Comparison of ENCODE assay signal across 8 cellular contexts in the genomic region with DNA sequence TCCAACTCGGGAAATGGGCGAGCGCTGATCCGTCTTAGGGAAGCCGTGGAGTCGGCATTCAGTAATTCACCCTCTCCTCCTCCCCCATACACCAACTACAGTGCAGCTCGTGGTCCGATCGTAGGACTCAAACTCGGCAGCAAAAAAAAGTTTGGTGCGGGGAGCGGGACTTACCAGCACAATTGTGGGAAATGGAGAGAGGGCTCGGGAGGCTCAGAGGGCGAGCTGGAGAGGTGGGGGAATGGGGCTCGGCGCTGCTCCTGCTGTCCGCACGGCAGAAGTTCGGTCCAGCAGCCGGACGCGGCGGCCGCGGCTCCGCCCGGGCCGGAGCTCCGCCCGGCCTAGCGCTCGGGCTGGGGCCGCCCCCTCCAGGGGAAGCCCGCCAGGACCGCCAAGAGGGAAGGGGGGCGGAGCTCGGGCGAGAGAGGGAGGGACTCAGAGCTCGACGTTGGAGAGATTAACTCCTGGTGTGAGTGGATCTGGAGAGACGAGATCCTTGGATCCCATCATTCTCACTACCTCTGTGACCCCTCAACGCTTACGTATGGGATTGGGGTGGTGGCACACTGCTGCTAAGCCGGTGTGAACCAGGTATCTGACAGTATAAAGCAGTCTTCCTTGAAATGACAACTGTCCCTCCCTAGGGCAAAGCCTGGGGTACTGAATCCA. TPM values are rescaled to one million over a fixed set of nuclear protein-coding genes. Genes with fewer than 3 reads are reported as not detected.
DNase-seq lines count a peak whose midpoint lies in the region; ATAC-seq, FAIRE-seq and TF ChIP-seq lines count a peak whose summit lies in the region.

No MANE protein-coding gene starts in this region.

- H3K36me3 ChIP-seq in ACC112 (ENCODE audit: insufficient read depth, low read length), result peaks cover 12% of the 10 kb centered on the region; the same call in 1 of the 2 replicates
- peaks cover 17% of the 10 kb centered on the region for H3K36me3 ChIP-seq in bronchial epithelial cell (ENCODE audit: control insufficient read depth, insufficient read depth, low read length)

- H3K27ac ChIP-seq in ACC112 (ENCODE audit: low read depth, low read length), result peak overlapping the region; percentile 53

- FAIRE-seq in bronchial epithelial cell (lab: Jason Lieb, UNC), result no peak

- H2AFZ ChIP-seq in ACC112 (ENCODE audit: low read length, unreplicated experiment), result peak overlapping the region; percentile 95

- peaks cover 23% of the 10 kb centered on the region for H3K79me2 ChIP-seq in ACC112 (ENCODE audit: control insufficient read depth, insufficient read depth, low read length, unreplicated experiment)

- DNase-seq in NCI-H2196 (lab: John Stamatoyannopoulos, UW; ENCODE audit: unreplicated experiment), result peak; percentile 91
- peak; percentile 77 for DNase-seq in bronchial epithelial cell (ENCODE audit: low read depth)
- peak; percentile 90 for DNase-seq in iris pigment epithelial cell (ENCODE audit: low read depth)
- peak; percentile 52 to 80 for DNase-seq in stimulated activated CD4-positive, alpha-beta T cell treated with anti-CD3 and anti-CD28 coated beads, Interleukin-12 subunit alpha, Interleukin-12 subunit beta, amount 100 ng/mL, for 24 hours (ENCODE audit: low read depth in 2 of 2)

- TF ChIP-seq CTCF in WI38 (IDR thresholded peaks at IDR 0.05; ENCODE audit: low read depth, low read length) (no peak), bronchial epithelial cell (IDR thresholded peaks at IDR 0.05; ENCODE audit: insufficient read depth, low read length, severe bottlenecking) (no peak)

- H3K27me3 ChIP-seq in ACC112 (ENCODE audit: insufficient read depth, low read length), result no peaks in the 10 kb centered on the region
- no peaks in the 10 kb centered on the region for H3K27me3 ChIP-seq in bronchial epithelial cell (ENCODE audit: control insufficient read depth, insufficient read depth, low read length)

- peaks cover 14% of the 10 kb centered on the region for H3K4me1 ChIP-seq in ACC112 (ENCODE audit: control insufficient read depth, insufficient read depth, low read length, unreplicated experiment)

- ATAC-seq in GM18867 (IDR thresholded peaks at IDR 0.05; ENCODE audit: unreplicated experiment) (peak; percentile 60), HG03097 (IDR thresholded peaks at IDR 0.05; ENCODE audit: low FRiP score, unreplicated experiment) (peak; percentile 61)

- H3K4me3 ChIP-seq in ACC112 (ENCODE audit: low read depth, low read length), result peak overlapping the region; percentile 99
- H3K4me3 ChIP-seq in WI38 (ENCODE audit: low read depth, low read length), result peak overlapping the region; percentile 95
- H3K4me3 ChIP-seq in bronchial epithelial cell (ENCODE audit: low read depth, low read length), result peak overlapping the region; percentile 84

RNA-seq across cellular contexts. Expression of a gene that starts 0.7 kb away (rescaled TPM):
- 5.0 and 7.8 TPM in 2 replicates for total RNA-seq in bronchial epithelial cell

RNA-seq across cellular contexts. Expression of a gene that starts 14.2 kb away (rescaled TPM):
- 0.53 and 1.2 TPM in 2 replicates for total RNA-seq in bronchial epithelial cell

RNA-seq across cellular contexts. Expression of a gene that starts 26.0 kb away (rescaled TPM):
- 1.3 and 3.7 TPM in 2 replicates for total RNA-seq in bronchial epithelial cell

RNA-seq across cellular contexts. Expression of a gene that starts 35.6 kb away (rescaled TPM):
- 22.9 and 28.2 TPM in 2 replicates for total RNA-seq in bronchial epithelial cell

RNA-seq across cellular contexts. Expression of a gene that starts 35.7 kb away (rescaled TPM):
- total RNA-seq in bronchial epithelial cell, result 8.4 and 9.0 TPM in 2 replicates

Comparison
In these comparisons a context has a peak if more than half of its experiments do, and no peak if none do; other contexts are left out.
1. Peak in every context shown above with its lines: DNase-seq, ATAC-seq, H3K4me3 ChIP-seq and H3K27ac ChIP-seq.